ENCODE assay signal across 15 cellular contexts in genomic region chr16:11029948-11030347, GRCh38.
"Had no signal": no experiment of that assay in that cellular context is flagged by ENCODE, and none has a peak within 500 bp of the region (broad histone marks: within the 10 kb centered on the region; RNA-seq: fewer than 3 reads in every experiment).

No MANE protein-coding gene starts in this region.

- ATAC-seq: pancreas, T-helper 17 cell had no signal

- H3K9me3 ChIP-seq: pancreas had no signal

- H3K27ac Mint-ChIP-seq: activated CD4-positive, alpha-beta memory T cell treated with anti-CD3 and anti-CD28 coated beads, Interleukin-2, amount 10 ng/mL, durations not matched to agents 7 days and 5 days; activated naive CD8-positive, alpha-beta T cell; T-helper 17 cell had no signal

- H3K27me3 ChIP-seq: dorsolateral prefrontal cortex, pancreas, sigmoid colon, spleen had no signal

- H3K27ac ChIP-seq: dorsolateral prefrontal cortex, pancreas, sigmoid colon, spleen, thoracic aorta, WERI-Rb-1 had no signal

- DNase-seq: activated CD4-positive, alpha-beta memory T cell treated with anti-CD3 and anti-CD28 coated beads, Interleukin-2, amount 10 ng/mL, durations not matched to agents 7 days and 5 days; activated gamma-delta T cell treated with Interleukin-2 at 50 U/mL for 16 hours; activated T-cell treated with anti-CD3 and anti-CD28 coated beads, Interleukin-2, amount 50 U/mL, for 48 hours; aorta; dorsolateral prefrontal cortex; head of caudate nucleus; naive B cell; pancreas; sigmoid colon; spleen; T-helper 17 cell; WERI-Rb-1 had no signal

- H3K4me3 Mint-ChIP-seq: activated CD4-positive, alpha-beta memory T cell treated with anti-CD3 and anti-CD28 coated beads, Interleukin-2, amount 10 ng/mL, durations not matched to agents 7 days and 5 days; activated naive CD8-positive, alpha-beta T cell; naive B cell; T-helper 17 cell had no signal

- H3K4me3 ChIP-seq: dorsolateral prefrontal cortex, lung, pancreas, sigmoid colon, spleen, thoracic aorta had no signal

- H3K27me3 Mint-ChIP-seq: activated CD4-positive, alpha-beta memory T cell treated with anti-CD3 and anti-CD28 coated beads, Interleukin-2, amount 10 ng/mL, durations not matched to agents 7 days and 5 days; activated naive CD8-positive, alpha-beta T cell; naive B cell; T-helper 17 cell had no signal

- H3K4me1 ChIP-seq: pancreas, spleen had no signal
